24 cellular contexts compared by ENCODE assay signal in the genomic region with DNA sequence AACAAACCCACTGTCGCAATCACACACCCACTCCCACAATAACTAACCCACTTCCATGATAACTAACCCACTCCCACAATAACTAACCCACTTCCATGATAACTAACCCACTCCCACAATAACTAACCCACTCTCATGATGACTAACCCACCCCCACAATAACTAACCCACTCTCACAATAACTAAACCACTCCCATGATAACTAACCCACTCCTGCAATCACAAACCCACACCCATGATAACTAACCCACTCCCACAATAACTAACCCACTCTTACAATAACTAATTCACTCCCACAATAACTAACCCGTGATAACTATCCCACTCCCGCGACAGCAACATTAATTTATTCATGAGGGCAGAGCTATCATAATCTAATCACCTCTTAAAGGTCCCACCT.
DNase-seq lines count a peak whose midpoint lies in the region; ATAC-seq, FAIRE-seq and TF ChIP-seq lines count a peak whose summit lies in the region.
"Had no signal": no experiment of that assay in that cellular context is flagged by ENCODE, and none has a peak within 500 bp of the region (broad histone marks: within the 10 kb centered on the region; RNA-seq: fewer than 3 reads in every experiment).

No MANE protein-coding gene starts in this region.

- in situ Hi-C loops in GM12878 (cut with MboI), result no loop called here

- SMC1A ChIA-PET in GM12878 (lab: Charles Lee; ENCODE audit: uncharacterized antibody, unreplicated experiment), result no interaction called here

- H2AK5ac ChIP-seq in H1 (ENCODE audit: low read depth, low read length), result no peak overlapping the region

- no peak overlapping the region for H4K8ac ChIP-seq in H1 (ENCODE audit: extremely low read depth, insufficient read depth, low read length)

- no peak overlapping the region for H3K18ac ChIP-seq in H1 (ENCODE audit: extremely low read depth, low read length)

- no peak for TF ChIP-seq POLR2A in GM12878 (IDR thresholded peaks at IDR 0.05; ENCODE audit: low read depth, low read length)
- TF ChIP-seq POLR2A in H1 (IDR thresholded peaks at IDR 0.05; ENCODE audit: control extremely low read depth in 1 of 2, low read depth in 2 of 2, low read length in 2 of 2), result no peak

- H3K27me3 ChIP-seq in A673 (replicated peaks; ENCODE audit: insufficient read depth, low read depth, low read length, poor library complexity), result no peaks in the 10 kb centered on the region
- H3K27me3 ChIP-seq in GM12878 (replicated peaks in 1 of 2; ENCODE audit: control insufficient read depth in 2 of 2, insufficient read depth in 2 of 2, low read length in 1 of 2), result peaks cover 0 to 2% of the 10 kb centered on the region in 2 experiments; a peak in 2 of 4 replicates
- no peaks in the 10 kb centered on the region for H3K27me3 ChIP-seq in H1 (replicated peaks in 1 of 4; ENCODE audit: control insufficient read depth in 3 of 4, extremely low read depth in 1 of 4, insufficient read depth in 3 of 4, low read length in 3 of 4)
- H3K27me3 ChIP-seq: BE2C; BLaER1 treated with 17β-estradiol and CSF1 and Interleukin-3, amounts not matched to agents 10 nM and 100 nM had no signal

- CTCF ChIA-PET in A673 (lab: Charles Lee), result no interaction called here
- CTCF ChIA-PET in GM12878 (lab: Yijun Ruan, JAX), result no interaction called here
- CTCF ChIA-PET in H1 (lab: Charles Lee; ENCODE audit: partially characterized antibody), result interaction anchor here (1.0 to 14.1 kb wide), 8 partner anchors 10 to 128 kb away, joined by 3 to 321 read pairs (median 4); no protein-coding TSS in a partner anchor

- H3K36me3 ChIP-seq in A673 (ENCODE audit: insufficient read depth, low read length, poor library complexity, severe bottlenecking) (no peaks in the 10 kb centered on the region), GM12878 (ENCODE audit: control insufficient read depth in 2 of 2, insufficient read depth in 2 of 2, low read length in 1 of 2) (no peaks in the 10 kb centered on the region), H1 (ENCODE audit: control insufficient read depth in 2 of 4, insufficient read depth in 4 of 4, low read length in 3 of 4) (no peaks in the 10 kb centered on the region)
- H3K36me3 ChIP-seq: BE2C; BLaER1 treated with 17β-estradiol and CSF1 and Interleukin-3, amounts not matched to agents 10 nM and 100 nM; HAP-1 had no signal

- no peak overlapping the region for H2BK120ac ChIP-seq in H1 (replicated peaks; ENCODE audit: low read depth, low read length)

- H3K4me1 ChIP-seq in A673 (ENCODE audit: insufficient read depth, low read length, poor library complexity, severe bottlenecking) (peaks cover 25% of the 10 kb centered on the region), GM12878 (ENCODE audit: control insufficient read depth, insufficient read depth, low read length) (no peaks in the 10 kb centered on the region), H1 (replicated peaks in 1 of 4; ENCODE audit: control insufficient read depth in 3 of 4, insufficient read depth in 4 of 4, low read length in 3 of 4) (no peaks in the 10 kb centered on the region)
- H3K4me1 ChIP-seq: HAP-1 had no signal

- no peak overlapping the region for H3K9ac ChIP-seq in GM12878 (ENCODE audit: control insufficient read depth, insufficient read depth, low read length)
- no peak overlapping the region for H3K9ac ChIP-seq in H1 (replicated peaks in 1 of 4; ENCODE audit: extremely low read depth in 1 of 4, low read depth in 3 of 4, low read length in 3 of 4)
- H3K9ac ChIP-seq: BLaER1 treated with 17β-estradiol and CSF1 and Interleukin-3, amounts not matched to agents 10 nM and 100 nM had no signal

- no peak overlapping the region for H3K4ac ChIP-seq in H1 (replicated peaks; ENCODE audit: insufficient read length, low read depth, low read length)

- RAD21 ChIA-PET in GM12878 (lab: Charles Lee; ENCODE audit: unreplicated experiment), result no interaction called here

- no peak for TF ChIP-seq CTCF in A673 (conservative IDR thresholded peaks at IDR 0.05; ENCODE audit: low read depth, low read length)
- TF ChIP-seq CTCF in GM12878 (IDR thresholded peaks at IDR 0.05 in 2 of 3, conservative IDR thresholded peaks at IDR 0.05 in 1 of 3; ENCODE audit: control insufficient read depth in 2 of 3, extremely low read depth in 1 of 3, insufficient read depth in 1 of 3, low read depth in 3 of 3, low read length in 3 of 3), result no peak
- no peak for TF ChIP-seq CTCF in H1 (IDR thresholded peaks at IDR 0.05; ENCODE audit: control extremely low read depth in 1 of 3, insufficient read depth in 1 of 3, low read depth in 1 of 3, low read length in 3 of 3)
- TF ChIP-seq CTCF in chondrocyte (IDR thresholded peaks at IDR 0.05), result no peak

- intact Hi-C loops in A673 (cut with micrococcal nuclease; ENCODE audit: unreplicated experiment) (no loop called here), GM12878 (cut with micrococcal nuclease; ENCODE audit: unreplicated experiment) (no loop called here)

- H2BK20ac ChIP-seq in H1 (ENCODE audit: low read length), result no peak overlapping the region

- no peak overlapping the region for H3K27ac Mint-ChIP-seq in chondrocyte (ENCODE audit: unreplicated experiment)
- H3K27ac Mint-ChIP-seq: CD4-positive, alpha-beta T cell; CD8-positive, alpha-beta memory T cell; GM23338 had no signal

- H3K27me3 Mint-ChIP-seq in chondrocyte (ENCODE audit: low read depth), result no peaks in the 10 kb centered on the region

- H3K79me2 ChIP-seq in GM12878 (ENCODE audit: control insufficient read depth, insufficient read depth, low read length) (no peaks in the 10 kb centered on the region), H1 (ENCODE audit: control insufficient read depth in 1 of 2, insufficient read depth in 2 of 2, low read length in 2 of 2) (no peaks in the 10 kb centered on the region)

- ATAC-seq in GM12878, result no peak
- no peak for ATAC-seq in HG03097 (IDR thresholded peaks at IDR 0.05; ENCODE audit: low FRiP score, unreplicated experiment)
- ATAC-seq in HG03139 (IDR thresholded peaks at IDR 0.05; ENCODE audit: unreplicated experiment), result no peak
- ATAC-seq: GM23338 had no signal

- peaks cover 2% of the 10 kb centered on the region; the same call in 1 of the 2 replicates for H3K23me2 ChIP-seq in H1 (ENCODE audit: low read depth, low read length)

- H3K9me3 Mint-ChIP-seq in chondrocyte (ENCODE audit: low read depth), result no peaks in the 10 kb centered on the region
- H3K9me3 Mint-ChIP-seq: CD14-positive monocyte; CD4-positive, alpha-beta T cell; CD8-positive, alpha-beta memory T cell; GM23338 had no signal

- TF ChIP-seq RAD21 in GM12878 (IDR thresholded peaks at IDR 0.05; ENCODE audit: insufficient read depth, low read depth, low read length) (no peak), H1 (IDR thresholded peaks at IDR 0.05 in 1 of 2, conservative IDR thresholded peaks at IDR 0.05 in 1 of 2; ENCODE audit: low read depth in 2 of 2, low read length in 2 of 2) (no peak)

- H4K20me1 ChIP-seq in GM12878 (ENCODE audit: control insufficient read depth, insufficient read depth), result no peaks in the 10 kb centered on the region
- H4K20me1 ChIP-seq in H1 (replicated peaks in 1 of 2; ENCODE audit: control insufficient read depth in 1 of 2, insufficient read depth in 2 of 2, low read length in 2 of 2), result no peaks in the 10 kb centered on the region
- H4K20me1 ChIP-seq: BLaER1 treated with 17β-estradiol and CSF1 and Interleukin-3, amounts not matched to agents 10 nM and 100 nM had no signal

- H4K91ac ChIP-seq in H1 (replicated peaks; ENCODE audit: insufficient read length, low read length), result no peak overlapping the region

- TF ChIP-seq EP300 in GM12878 (IDR thresholded peaks at IDR 0.05; ENCODE audit: borderline replicate concordance in 1 of 2, control insufficient read depth in 1 of 2, low read depth in 2 of 2, low read length in 2 of 2) (no peak), H1 (IDR thresholded peaks at IDR 0.05; ENCODE audit: borderline replicate concordance in 1 of 2, low read depth in 2 of 2, low read length in 2 of 2) (no peak)

- FAIRE-seq in GM12878 (lab: Jason Lieb, UNC) (no peak), H1 (lab: Jason Lieb, UNC) (peak; percentile 66)
- FAIRE-seq: A204.1, D721Med, GM12891, GM18507, H54 had no signal

- DNase-seq in A673 (ENCODE audit: low spot score), result no peak
- no peak for DNase-seq in GM12878 (ENCODE audit: low read depth, low spot score)
- DNase-seq in H1 (ENCODE audit: low read depth in 1 of 2, low spot score in 2 of 2), result no peak
- no peak for DNase-seq in chondrocyte (ENCODE audit: low spot score)
- DNase-seq: ACHN; AML-193; BE2C; CD4-positive, alpha-beta T cell; CD8-positive, alpha-beta memory T cell; DMS 273 treated with DMSO at 0.1 percent for 48 hours; DMS79; GDM1 had no signal

- no peak overlapping the region for H3K4me3 Mint-ChIP-seq in chondrocyte (ENCODE audit: unreplicated experiment)
- H3K4me3 Mint-ChIP-seq: CD14-positive monocyte; CD4-positive, alpha-beta T cell; CD8-positive, alpha-beta memory T cell; GM23338 had no signal

- H3K27ac ChIP-seq in A673 (ENCODE audit: low read depth, low read length, poor library complexity, severe bottlenecking) (peak overlapping the region; percentile 6), GM12878 (ENCODE audit: control insufficient read depth, insufficient read depth) (no peak overlapping the region), H1 (ENCODE audit: low read depth, low read length) (no peak overlapping the region)
- H3K27ac ChIP-seq: 22Rv1; BLaER1 treated with 17β-estradiol and CSF1 and Interleukin-3, amounts not matched to agents 10 nM and 100 nM had no signal

- H4K5ac ChIP-seq in H1 (ENCODE audit: insufficient read length, low read depth, low read length), result no peak overlapping the region

- H3K4me1 Mint-ChIP-seq in chondrocyte (ENCODE audit: low read depth), result no peaks in the 10 kb centered on the region
- H3K4me1 Mint-ChIP-seq: CD14-positive monocyte; CD8-positive, alpha-beta memory T cell had no signal

- H3K79me1 ChIP-seq in H1 (ENCODE audit: low read depth, low read length), result no peaks in the 10 kb centered on the region

- 48% methylated on average over 4 of the region's 4 CpGs for WGBS in GM12878 (ENCODE audit: insufficient coverage, insufficient replicate concordance, low lambda C conversion rate, missing lambda C conversion rate)
- 96 to 100% methylated on average over 3 to 4 of the region's 4 CpGs for WGBS in H1 (ENCODE audit: extremely low coverage in 1 of 2, insufficient coverage in 1 of 2, insufficient read length in 1 of 2, insufficient replicate concordance in 2 of 2, low coverage in 1 of 2, low lambda C conversion rate in 2 of 2, missing lambda C conversion rate in 1 of 2), 2 experiments

- H3K23ac ChIP-seq in H1 (ENCODE audit: insufficient read length), result no peak overlapping the region

- H3K9me3 ChIP-seq in A673 (ENCODE audit: low read depth, low read length, poor library complexity, severe bottlenecking) (no peaks in the 10 kb centered on the region), GM12878 (replicated peaks; ENCODE audit: control insufficient read depth, insufficient read depth, low read length) (no peaks in the 10 kb centered on the region), H1 (ENCODE audit: insufficient read depth in 2 of 2, low read depth in 1 of 2, low read length in 1 of 2) (no peaks in the 10 kb centered on the region)
- H3K9me3 ChIP-seq: BE2C; BLaER1 treated with 17β-estradiol and CSF1 and Interleukin-3, amounts not matched to agents 10 nM and 100 nM; HAP-1 had no signal

- no peak overlapping the region for H2BK12ac ChIP-seq in H1 (ENCODE audit: low read depth, low read length)

- no peak overlapping the region for H2BK5ac ChIP-seq in H1 (ENCODE audit: low read depth, low read length)

- BruUV-seq in A673 (replicated peaks; lab: Mats Ljungman, UMichigan) (no TSS peak), GM12878 (replicated peaks; lab: Mats Ljungman, UMichigan) (no TSS peak)

- H2AFZ ChIP-seq in GM12878 (ENCODE audit: control insufficient read depth, low read depth, low read length), result no peak overlapping the region
- H2AFZ ChIP-seq in H1 (ENCODE audit: low read length), result no peak overlapping the region
- H2AFZ ChIP-seq: GM23338 had no signal

- no peak overlapping the region for H3K4me3 ChIP-seq in A673 (ENCODE audit: low read depth, low read length, poor library complexity, severe bottlenecking)
- no peak overlapping the region for H3K4me3 ChIP-seq in GM12878
- no peak overlapping the region for H3K4me3 ChIP-seq in H1 (ENCODE audit: extremely low read depth in 1 of 4, insufficient read depth in 2 of 4, low read depth in 3 of 4, low read length in 4 of 4)
- H3K4me3 ChIP-seq: BLaER1 treated with 17β-estradiol and CSF1 and Interleukin-3, amounts not matched to agents 10 nM and 100 nM; GM23338; HAP-1 had no signal

- POLR2A ChIA-PET in A673 (lab: Charles Lee; ENCODE audit: low non-redundant PET) (no interaction called here), GM12878 (lab: Charles Lee) (no interaction called here), H1 (lab: Charles Lee; ENCODE audit: partially characterized antibody) (interaction anchor here (0.9 kb wide), 1 partner anchor 40 kb away, joined by 4 read pairs; no protein-coding TSS in a partner anchor)

- H3K4me2 ChIP-seq in GM12878 (ENCODE audit: control insufficient read depth, insufficient read depth) (no peak overlapping the region), H1 (ENCODE audit: insufficient read depth in 1 of 2, low read depth in 2 of 2, low read length in 2 of 2) (no peak overlapping the region)
- H3K4me2 ChIP-seq: BLaER1 treated with 17β-estradiol and CSF1 and Interleukin-3, amounts not matched to agents 10 nM and 100 nM; GM23338 had no signal

- no peak overlapping the region for H3K14ac ChIP-seq in H1 (ENCODE audit: insufficient read length)

- peaks cover 6% of the 10 kb centered on the region for H3K36me3 Mint-ChIP-seq in chondrocyte (ENCODE audit: low read depth)
- H3K36me3 Mint-ChIP-seq: CD14-positive monocyte; CD8-positive, alpha-beta memory T cell had no signal

- no peak overlapping the region for H2BK15ac ChIP-seq in H1 (ENCODE audit: low read length)

- no peak overlapping the region for H3K56ac ChIP-seq in H1 (replicated peaks; ENCODE audit: insufficient read length, low read depth, low read length)
